In the genomic region with DNA sequence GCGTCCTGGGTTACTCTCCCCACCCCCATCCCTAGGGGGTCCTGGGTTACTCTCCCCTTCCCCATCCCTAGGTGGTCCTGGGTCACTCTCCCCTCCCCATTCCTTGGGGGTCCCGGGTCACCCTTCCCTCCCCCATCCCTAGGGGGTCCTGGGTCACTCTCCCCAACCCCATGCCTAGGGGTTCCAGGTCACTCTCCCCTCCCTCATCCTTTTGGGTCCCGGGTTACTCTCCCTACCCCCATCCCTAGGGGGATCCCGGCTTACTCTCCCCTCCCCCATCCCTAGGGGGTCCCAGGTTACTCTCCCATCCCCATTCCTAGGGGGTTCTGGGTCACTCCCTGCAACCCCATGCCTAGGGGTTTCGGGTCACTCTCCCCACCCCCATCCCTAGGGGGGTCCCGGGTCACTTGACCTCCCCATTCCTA, we compare ENCODE assay signal across 1 cellular context.
TF ChIP-seq lines count a peak whose summit lies in the region.

No MANE protein-coding gene starts in this region.

TF ChIP-seq in HCT116, 20 proteins besides CTCF, POLR2A, EP300 and RAD21 (continued from another document):
- TF ChIP-seq ZBTB33 (IDR thresholded peaks at IDR 0.05; ENCODE audit: extremely low read depth, insufficient replicate concordance, low read length) = no peak
- TF ChIP-seq SP1 (IDR thresholded peaks at IDR 0.05; ENCODE audit: low read depth) = no peak
- TF ChIP-seq, protein P1, sequence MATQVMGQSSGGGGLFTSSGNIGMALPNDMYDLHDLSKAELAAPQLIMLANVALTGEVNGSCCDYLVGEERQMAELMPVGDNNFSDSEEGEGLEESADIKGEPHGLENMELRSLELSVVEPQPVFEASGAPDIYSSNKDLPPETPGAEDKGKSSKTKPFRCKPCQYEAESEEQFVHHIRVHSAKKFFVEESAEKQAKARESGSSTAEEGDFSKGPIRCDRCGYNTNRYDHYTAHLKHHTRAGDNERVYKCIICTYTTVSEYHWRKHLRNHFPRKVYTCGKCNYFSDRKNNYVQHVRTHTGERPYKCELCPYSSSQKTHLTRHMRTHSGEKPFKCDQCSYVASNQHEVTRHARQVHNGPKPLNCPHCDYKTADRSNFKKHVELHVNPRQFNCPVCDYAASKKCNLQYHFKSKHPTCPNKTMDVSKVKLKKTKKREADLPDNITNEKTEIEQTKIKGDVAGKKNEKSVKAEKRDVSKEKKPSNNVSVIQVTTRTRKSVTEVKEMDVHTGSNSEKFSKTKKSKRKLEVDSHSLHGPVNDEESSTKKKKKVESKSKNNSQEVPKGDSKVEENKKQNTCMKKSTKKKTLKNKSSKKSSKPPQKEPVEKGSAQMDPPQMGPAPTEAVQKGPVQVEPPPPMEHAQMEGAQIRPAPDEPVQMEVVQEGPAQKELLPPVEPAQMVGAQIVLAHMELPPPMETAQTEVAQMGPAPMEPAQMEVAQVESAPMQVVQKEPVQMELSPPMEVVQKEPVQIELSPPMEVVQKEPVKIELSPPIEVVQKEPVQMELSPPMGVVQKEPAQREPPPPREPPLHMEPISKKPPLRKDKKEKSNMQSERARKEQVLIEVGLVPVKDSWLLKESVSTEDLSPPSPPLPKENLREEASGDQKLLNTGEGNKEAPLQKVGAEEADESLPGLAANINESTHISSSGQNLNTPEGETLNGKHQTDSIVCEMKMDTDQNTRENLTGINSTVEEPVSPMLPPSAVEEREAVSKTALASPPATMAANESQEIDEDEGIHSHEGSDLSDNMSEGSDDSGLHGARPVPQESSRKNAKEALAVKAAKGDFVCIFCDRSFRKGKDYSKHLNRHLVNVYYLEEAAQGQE (IDR thresholded peaks at IDR 0.05; ENCODE audit: low read depth) = no peak
- no peak for TF ChIP-seq EZH2phosphoT487 (IDR thresholded peaks at IDR 0.05; ENCODE audit: borderline replicate concordance)
- no peak for TF ChIP-seq ELF1 (IDR thresholded peaks at IDR 0.05; ENCODE audit: borderline replicate concordance, low read depth)
